19 cellular contexts compared by ENCODE assay signal in genomic region chr5:133066045-133066444, GRCh38.
"Had no signal": no experiment of that assay in that cellular context is flagged by ENCODE, and none has a peak within 500 bp of the region (broad histone marks: within the 10 kb centered on the region; RNA-seq: fewer than 3 reads in every experiment).

No MANE protein-coding gene starts in this region.

- DNase-seq: activated B cell treated with CpG ODN at 0.5 μM for 24 hours; activated CD4-positive, alpha-beta T cell treated with anti-CD3 and anti-CD28 coated beads, Interleukin-2, amount 10 ng/mL, durations not matched to agents 7 days and 5 days; activated CD8-positive, alpha-beta memory T cell treated with anti-CD3 and anti-CD28 coated beads for 24 hours; activated effector memory CD4-positive, alpha-beta T cell treated with anti-CD3 and anti-CD28 coated beads, Interleukin-2, amount 50 U/mL, for 16 hours; activated T-cell treated with anti-CD3 and anti-CD28 coated beads for 4 hours; amniotic stem cell; central memory CD4-positive, alpha-beta T cell; colonic mucosa; immature natural killer cell; lower lobe of right lung; pancreas; retina; stimulated activated CD4-positive, alpha-beta T cell treated with anti-CD3 and anti-CD28 coated beads, Interleukin-2, amount 100 ng/mL, for 48 hours; stimulated activated naive B cell treated with anti-CD40 and anti-IgM and Interleukin-4, amounts not matched to agents 10 μg/mL and 1 μg/mL and 100 μg/mL, for 72 hours; T-helper 17 cell had no signal

- H3K4me1 ChIP-seq: colonic mucosa, lower lobe of right lung, pancreas had no signal

- H3K27me3 ChIP-seq: colonic mucosa, foreskin keratinocyte, pancreas, tibial nerve, vagina had no signal

- H3K27ac Mint-ChIP-seq: activated B cell treated with CpG ODN at 0.5 μM for 24 hours; activated CD4-positive, alpha-beta T cell treated with anti-CD3 and anti-CD28 coated beads, Interleukin-2, amount 10 ng/mL, durations not matched to agents 7 days and 5 days; activated naive CD4-positive, alpha-beta T cell treated with anti-CD3 and anti-CD28 coated beads, Interleukin-2, amount 50 U/mL, for 24 hours; stimulated activated naive B cell treated with anti-CD40 and anti-IgM and Interleukin-4, amounts not matched to agents 10 μg/mL and 1 μg/mL and 100 μg/mL, for 72 hours had no signal

- H3K27ac ChIP-seq: colonic mucosa, foreskin keratinocyte, lower lobe of right lung, pancreas, tibial nerve, vagina had no signal

- ATAC-seq: foreskin keratinocyte; lower lobe of right lung; pancreas; stimulated activated naive B cell treated with anti-CD40 and anti-IgM and Interleukin-4, amounts not matched to agents 10 μg/mL and 1 μg/mL and 100 μg/mL, for 72 hours; T-helper 17 cell had no signal

- H3K9me3 Mint-ChIP-seq: activated B cell treated with CpG ODN at 0.5 μM for 24 hours; activated CD4-positive, alpha-beta T cell treated with anti-CD3 and anti-CD28 coated beads, Interleukin-2, amount 10 ng/mL, durations not matched to agents 7 days and 5 days; activated naive CD4-positive, alpha-beta T cell treated with anti-CD3 and anti-CD28 coated beads, Interleukin-2, amount 50 U/mL, for 24 hours; immature natural killer cell; stimulated activated naive B cell treated with anti-CD40 and anti-IgM and Interleukin-4, amounts not matched to agents 10 μg/mL and 1 μg/mL and 100 μg/mL, for 72 hours had no signal

- H3K9me3 ChIP-seq: colonic mucosa, lower lobe of right lung, pancreas, tibial nerve, vagina had no signal

- H3K4me3 Mint-ChIP-seq: activated B cell treated with CpG ODN at 0.5 μM for 24 hours; activated CD4-positive, alpha-beta T cell treated with anti-CD3 and anti-CD28 coated beads, Interleukin-2, amount 10 ng/mL, durations not matched to agents 7 days and 5 days; activated naive CD4-positive, alpha-beta T cell treated with anti-CD3 and anti-CD28 coated beads, Interleukin-2, amount 50 U/mL, for 24 hours; immature natural killer cell; stimulated activated naive B cell treated with anti-CD40 and anti-IgM and Interleukin-4, amounts not matched to agents 10 μg/mL and 1 μg/mL and 100 μg/mL, for 72 hours; T-helper 17 cell had no signal

- H3K27me3 Mint-ChIP-seq: activated B cell treated with CpG ODN at 0.5 μM for 24 hours; activated CD4-positive, alpha-beta T cell treated with anti-CD3 and anti-CD28 coated beads, Interleukin-2, amount 10 ng/mL, durations not matched to agents 7 days and 5 days; activated naive CD4-positive, alpha-beta T cell treated with anti-CD3 and anti-CD28 coated beads, Interleukin-2, amount 50 U/mL, for 24 hours; stimulated activated naive B cell treated with anti-CD40 and anti-IgM and Interleukin-4, amounts not matched to agents 10 μg/mL and 1 μg/mL and 100 μg/mL, for 72 hours; T-helper 17 cell had no signal

- H3K4me3 ChIP-seq: colonic mucosa, lower lobe of right lung, pancreas, tibial nerve, vagina had no signal
